ENCODE assay signal across 20 cellular contexts in the genomic region with DNA sequence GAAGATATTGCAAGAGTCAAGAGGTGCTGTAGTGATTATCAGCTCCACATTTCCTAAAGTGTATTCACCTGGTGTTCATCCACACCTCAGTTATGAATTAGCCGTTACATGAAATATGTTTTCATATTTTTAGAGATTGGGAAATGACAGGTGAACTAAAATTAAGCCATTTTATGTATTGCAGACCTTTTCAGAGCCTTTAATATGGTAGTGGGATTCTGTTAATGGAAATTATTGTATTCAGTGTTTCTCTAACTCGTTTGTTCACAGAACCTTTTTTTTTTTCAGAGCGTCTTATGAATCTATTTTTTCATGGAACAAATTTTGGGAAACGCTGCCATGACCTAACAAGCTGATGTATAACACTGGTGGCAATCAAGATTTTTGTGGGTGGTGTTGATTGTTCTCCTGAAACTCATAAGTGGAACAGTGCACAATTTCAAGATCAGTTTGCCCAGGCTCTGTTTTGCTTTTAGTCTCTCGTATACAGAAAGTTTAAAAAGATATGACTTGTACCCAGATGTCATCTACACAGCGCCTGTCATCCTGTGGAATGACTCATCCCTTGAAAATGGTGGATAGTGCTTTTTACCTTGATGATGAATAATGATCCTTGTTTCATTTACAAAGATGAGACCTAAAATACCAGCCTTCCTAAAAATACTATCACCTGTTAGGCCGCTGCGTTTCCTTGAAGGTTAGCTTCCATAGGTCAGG.
"Had no signal": no experiment of that assay in that cellular context is flagged by ENCODE, and none has a peak within 500 bp of the region (broad histone marks: within the 10 kb centered on the region; RNA-seq: fewer than 3 reads in every experiment).

No MANE protein-coding gene starts in this region.

- H3K4me3 ChIP-seq: adrenal gland, hepatocyte, left lung, lung, testis, uterus had no signal

- DNase-seq: activated CD4-positive, alpha-beta T cell treated with anti-CD3 and anti-CD28 coated beads, Interleukin-2, amount 10 ng/mL, durations not matched to agents 7 days and 5 days; activated CD8-positive, alpha-beta T cell treated with anti-CD3 and anti-CD28 coated beads for 36 hours; activated naive CD4-positive, alpha-beta T cell; activated T-cell treated with anti-CD3 and anti-CD28 coated beads, Interleukin-2, amount 50 U/mL, for 1 hour; adrenal gland; effector memory CD4-positive, alpha-beta T cell; glutamatergic neuron; immature natural killer cell; kidney glomerular epithelial cell; left lung; naive B cell; occipital lobe; retina; stimulated activated CD4-positive, alpha-beta T cell treated with anti-CD3 and anti-CD28 coated beads, Interleukin-2, amount 100 ng/mL, for 48 hours; stimulated activated naive CD4-positive, alpha-beta T cell; testis; uterus had no signal

- ATAC-seq: activated CD8-positive, alpha-beta T cell treated with anti-CD3 and anti-CD28 coated beads for 36 hours; esophagus mucosa; left lung had no signal
